1 cellular context compared by ENCODE assay signal in genomic region chr22:41481925-41482318, GRCh38.
TF ChIP-seq lines count a peak whose summit lies in the region.

No MANE protein-coding gene starts in this region.

TF ChIP-seq in GM12878, 131 proteins besides CTCF, POLR2A, EP300 and RAD21:
- TF ChIP-seq CHD2 (IDR thresholded peaks at IDR 0.05; ENCODE audit: borderline replicate concordance, low read depth, low read length): no peak
- no peak for TF ChIP-seq MYC (IDR thresholded peaks at IDR 0.05; ENCODE audit: insufficient read depth, insufficient read length, insufficient replicate concordance, low read length, severe bottlenecking)
- no peak for TF ChIP-seq KLF5 (IDR thresholded peaks at IDR 0.05; ENCODE audit: partially characterized antibody)
- TF ChIP-seq RAD51 (IDR thresholded peaks at IDR 0.05): no peak
- TF ChIP-seq CEBPB (IDR thresholded peaks at IDR 0.05; ENCODE audit: borderline replicate concordance in 1 of 2, low read depth in 2 of 2, low read length in 2 of 2): no peak
- no peak for TF ChIP-seq EED (IDR thresholded peaks at IDR 0.05; ENCODE audit: low read depth)
- no peak for TF ChIP-seq CBX3 (IDR thresholded peaks at IDR 0.05; ENCODE audit: borderline replicate concordance, low read depth)
- no peak for TF ChIP-seq TAF1 (IDR thresholded peaks at IDR 0.05; ENCODE audit: borderline replicate concordance, low read depth, low read length)
- no peak for TF ChIP-seq NBN (IDR thresholded peaks at IDR 0.05)
- no peak for TF ChIP-seq ELK1 (IDR thresholded peaks at IDR 0.05; ENCODE audit: low read depth, low read length)
- TF ChIP-seq ZBTB11 (CRISPR knock-in tag; IDR thresholded peaks at IDR 0.05): no peak
- no peak for TF ChIP-seq ESRRA (IDR thresholded peaks at IDR 0.05; ENCODE audit: low read length)
- no peak for TF ChIP-seq ETV6 (conservative IDR thresholded peaks at IDR 0.05 in 1 of 2, IDR thresholded peaks at IDR 0.05 in 1 of 2; ENCODE audit: borderline replicate concordance in 1 of 2, low read depth in 1 of 2)
- no peak for TF ChIP-seq TARDBP (IDR thresholded peaks at IDR 0.05; ENCODE audit: borderline replicate concordance)
- no peak for TF ChIP-seq EGR1 (IDR thresholded peaks at IDR 0.05; ENCODE audit: borderline replicate concordance in 1 of 2, low read depth in 2 of 2, low read length in 2 of 2)
- TF ChIP-seq KDM1A (IDR thresholded peaks at IDR 0.05; ENCODE audit: borderline replicate concordance): no peak
- no peak for TF ChIP-seq SREBF1 (IDR thresholded peaks at IDR 0.05; ENCODE audit: low read length)
- no peak for TF ChIP-seq RUNX3 (IDR thresholded peaks at IDR 0.05; ENCODE audit: low read length)
- TF ChIP-seq TCF7 (IDR thresholded peaks at IDR 0.05; ENCODE audit: borderline replicate concordance): no peak
